ENCODE assay signal across 1 cellular context in the genomic region with DNA sequence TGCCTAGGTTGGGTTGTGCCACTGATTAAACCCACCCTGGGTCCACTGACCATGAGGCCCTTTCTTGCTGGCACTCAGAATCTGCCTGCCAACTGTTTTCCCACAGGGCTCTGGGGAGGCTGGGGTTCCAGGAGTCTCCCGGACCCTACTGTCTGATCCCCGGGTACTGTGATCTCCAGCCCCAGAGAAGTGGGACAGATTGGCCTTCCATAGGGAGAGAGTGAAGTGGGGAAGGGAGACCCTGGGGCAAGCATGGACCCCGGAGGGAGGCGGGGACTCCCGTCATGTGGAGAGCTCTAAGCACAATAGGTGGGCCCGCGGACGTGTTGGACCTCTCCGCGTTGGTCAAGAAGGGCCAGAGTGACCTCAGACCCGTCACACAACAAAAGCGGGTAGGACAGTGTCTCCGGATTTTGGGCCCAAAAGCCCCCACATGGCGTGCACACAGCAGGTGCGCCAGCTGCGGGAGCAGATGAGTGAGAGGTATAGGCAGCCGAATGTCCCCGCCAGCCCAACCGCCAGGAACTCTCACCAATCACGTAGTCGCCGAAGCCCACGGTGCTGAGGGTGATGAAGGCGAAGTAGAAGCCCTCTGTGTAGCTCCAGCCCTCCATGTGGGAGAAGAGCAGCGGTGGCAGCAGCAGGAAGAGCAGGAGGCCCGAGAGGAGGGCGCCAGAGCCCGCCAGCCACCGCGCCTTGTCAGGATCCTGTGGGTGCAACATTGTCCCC.
TF ChIP-seq lines count a peak whose summit lies in the region.

No MANE protein-coding gene starts in this region.

TF ChIP-seq in K562, 482 proteins besides CTCF, POLR2A, EP300 and RAD21:
- TF ChIP-seq CEBPB (tag; IDR thresholded peaks at IDR 0.05) (0 out of 2 replicates have a peak, but pooled peaks have one; percentile 16), CCAR2 (IDR thresholded peaks at IDR 0.05; ENCODE audit: low read depth, low read length) (no peak)
TF ChIP-seq in K562: peak in this region for 1.
